ENCODE assay signal across 25 cellular contexts in the genomic region with DNA sequence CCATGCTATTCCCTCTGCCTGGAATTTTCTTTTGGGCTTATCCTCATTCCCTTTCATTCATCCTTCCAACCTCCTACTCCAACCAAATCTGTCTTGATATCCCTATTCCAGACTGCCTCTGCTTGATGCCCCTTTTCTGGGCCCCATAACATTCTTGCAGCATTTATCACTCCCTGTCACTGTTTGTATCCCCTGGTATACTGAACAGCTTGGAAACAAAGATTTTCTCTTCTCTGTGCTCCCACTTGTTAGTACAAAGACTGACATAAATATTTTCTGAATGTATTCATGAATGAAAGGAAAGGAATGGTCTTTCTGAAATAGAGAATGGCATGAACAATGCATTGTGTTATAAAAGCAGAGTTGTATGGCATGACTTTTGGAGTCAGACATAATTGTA. TPM values are rescaled to one million over a fixed set of nuclear protein-coding genes. Genes with fewer than 3 reads are reported as not detected.
DNase-seq lines count a peak whose midpoint lies in the region; TF ChIP-seq lines count a peak whose summit lies in the region.
"Had no signal": no experiment of that assay in that cellular context is flagged by ENCODE, and none has a peak within 500 bp of the region (broad histone marks: within the 10 kb centered on the region; RNA-seq: fewer than 3 reads in every experiment).

No MANE protein-coding gene starts in this region.

- H3K27me3 ChIP-seq in H7 (ENCODE audit: control insufficient read depth, insufficient read depth, low read length) = no peaks in the 10 kb centered on the region
- H3K27me3 ChIP-seq: cardiac muscle cell, gastrocnemius medialis had no signal

- TF ChIP-seq CTCF in choroid plexus epithelial cell (conservative IDR thresholded peaks at IDR 0.05; ENCODE audit: low read depth, low read length) = no peak

- DNase-seq in ELR (ENCODE audit: low read depth) (peak; percentile 41), LHCN-M2 (ENCODE audit: low read depth) (peak; percentile 17), choroid plexus epithelial cell (ENCODE audit: low read depth) (peak; percentile 57), iris pigment epithelial cell (ENCODE audit: low read depth) (peak; percentile 44), NCI-H82 (lab: John Stamatoyannopoulos, UW) (no peak), NOMO-1 treated with DMSO at 0.1 percent for 48 hours (lab: John Stamatoyannopoulos, UW; ENCODE audit: unreplicated experiment) (no peak), H7 (no peak)
- DNase-seq in activated CD4-positive, alpha-beta T cell treated with anti-CD3 and anti-CD28 coated beads for 4 hours = no peak
- DNase-seq: activated CD4-positive, alpha-beta memory T cell treated with anti-CD3 and anti-CD28 coated beads for 36 hours; activated CD8-positive, alpha-beta memory T cell treated with anti-CD3 and anti-CD28 coated beads, Interleukin-2, amount 50 U/mL, for 4 hours; activated naive CD4-positive, alpha-beta T cell; amniotic stem cell; effector memory CD4-positive, alpha-beta T cell; gastrocnemius medialis; GDM1; kidney glomerular epithelial cell; NCI-H1092 treated with DMSO at 0.1 percent for 48 hours; NCI-H187; NCI-H2171; substantia nigra; T-helper 17 cell had no signal

- no peak overlapping the region for H3K4me3 ChIP-seq in choroid plexus epithelial cell (ENCODE audit: low read depth, low read length)
- no peak overlapping the region for H3K4me3 ChIP-seq in H7 (ENCODE audit: insufficient read depth, low read depth, low read length)
- H3K4me3 ChIP-seq: cardiac muscle cell, coronary artery, gastrocnemius medialis, K562, lung had no signal

- no peaks in the 10 kb centered on the region for H3K36me3 ChIP-seq in H7 (replicated peaks; ENCODE audit: control insufficient read depth, insufficient read depth, low read length)
- H3K36me3 ChIP-seq: cardiac muscle cell had no signal

RNA-seq across cellular contexts. Expression of gene IRAK4, which starts 7.5 kb away (rescaled TPM):
- 41.0 and 41.6 TPM in 2 replicates for total RNA-seq in LHCN-M2 (2014; rRNA removed)
- 9.3 TPM for polyA plus RNA-seq in LHCN-M2 (2012)
- total RNA-seq in H7 (2014; rRNA removed; shearing (Covaris generic)) = 4.5 and 5.7 TPM in 2 replicates
- total RNA-seq: cardiac muscle cell had no signal
- polyA plus RNA-seq: cardiac muscle cell had no signal

RNA-seq across cellular contexts. Expression of gene PUS7L, which starts 7.7 kb away (rescaled TPM):
- 44.9 and 52.8 TPM in 2 replicates for total RNA-seq in LHCN-M2 (2014; rRNA removed)
- polyA plus RNA-seq in LHCN-M2 (2012) = 5.0 TPM
- total RNA-seq in H7 (2014; rRNA removed; shearing (Covaris generic)) = 11.9 and 22.3 TPM in 2 replicates
- total RNA-seq: cardiac muscle cell had no signal

RNA-seq across cellular contexts. Expression of gene TWF1, which starts 39.8 kb away (rescaled TPM):
- 211 and 248 TPM in 2 replicates for total RNA-seq in LHCN-M2 (2014; rRNA removed)
- polyA plus RNA-seq in LHCN-M2 (2012) = 48.1 TPM
- total RNA-seq in H7 (2014; rRNA removed; shearing (Covaris generic)) = 37.1 and 55.0 TPM in 2 replicates

Comparison
In these comparisons a context has a peak if more than half of its experiments do, and no peak if none do; other contexts are left out.
1. DNase-seq: peak in ELR (single experiment), LHCN-M2 (single experiment), choroid plexus epithelial cell (single experiment) and iris pigment epithelial cell (single experiment); none in activated CD4-positive, alpha-beta T cell treated with anti-CD3 and anti-CD28 coated beads for 4 hours (0 of 2), NCI-H82 (single experiment), NOMO-1 treated with DMSO at 0.1 percent for 48 hours (single experiment) and H7 (single experiment).